Comparison of ENCODE assay signal across 23 cellular contexts in genomic region chr1:116918714-116919357, GRCh38.
"Had no signal": no experiment of that assay in that cellular context is flagged by ENCODE, and none has a peak within 500 bp of the region (broad histone marks: within the 10 kb centered on the region; RNA-seq: fewer than 3 reads in every experiment).

No MANE protein-coding gene starts in this region.

- H3K27me3 Mint-ChIP-seq: activated naive CD8-positive, alpha-beta T cell treated with anti-CD3 and anti-CD28 coated beads for 36 hours; stimulated activated naive CD8-positive, alpha-beta T cell treated with anti-CD3 and anti-CD28 coated beads, Interleukin-15, amount 100 ng/mL, for 72 hours had no signal

- H3K9me3 Mint-ChIP-seq: activated naive CD8-positive, alpha-beta T cell treated with anti-CD3 and anti-CD28 coated beads for 36 hours; activated T-cell treated with anti-CD3 and anti-CD28 coated beads, Interleukin-2, amount 50 U/mL, for 24 hours; activated T-helper 17 cell treated with anti-CD3 and anti-CD28 coated beads, Interleukin-2, amount 50 U/mL, for 72 hours; nephron progenitor cell; stimulated activated effector memory CD8-positive, alpha-beta T cell treated with anti-CD3 and anti-CD28 coated beads, Interleukin-12 subunit alpha, Interleukin-12 subunit beta, amount 100 ng/mL, for 72 hours; stimulated activated naive CD8-positive, alpha-beta T cell treated with anti-CD3 and anti-CD28 coated beads, Interleukin-15, amount 100 ng/mL, for 72 hours had no signal

- H3K27ac ChIP-seq: esophagus muscularis mucosa, gastroesophageal sphincter, pancreas, psoas muscle, right lobe of liver, tibial nerve had no signal

- H3K27ac Mint-ChIP-seq: activated naive CD8-positive, alpha-beta T cell treated with anti-CD3 and anti-CD28 coated beads for 36 hours; activated T-cell treated with anti-CD3 and anti-CD28 coated beads, Interleukin-2, amount 50 U/mL, for 24 hours; activated T-helper 17 cell treated with anti-CD3 and anti-CD28 coated beads, Interleukin-2, amount 50 U/mL, for 72 hours; nephron progenitor cell; stimulated activated effector memory CD8-positive, alpha-beta T cell treated with anti-CD3 and anti-CD28 coated beads, Interleukin-12 subunit alpha, Interleukin-12 subunit beta, amount 100 ng/mL, for 72 hours had no signal

- H3K9me3 ChIP-seq: esophagus muscularis mucosa, gastroesophageal sphincter, heart left ventricle, mucosa of descending colon, pancreas, psoas muscle, right lobe of liver, tibial nerve had no signal

- H3K27me3 ChIP-seq: esophagus muscularis mucosa, gastroesophageal sphincter, heart left ventricle, pancreas, right lobe of liver, tibial nerve had no signal

- H3K4me3 Mint-ChIP-seq: activated naive CD8-positive, alpha-beta T cell treated with anti-CD3 and anti-CD28 coated beads for 36 hours; activated T-cell treated with anti-CD3 and anti-CD28 coated beads, Interleukin-2, amount 50 U/mL, for 24 hours; activated T-helper 17 cell treated with anti-CD3 and anti-CD28 coated beads, Interleukin-2, amount 50 U/mL, for 72 hours; nephron progenitor cell; stimulated activated effector memory CD8-positive, alpha-beta T cell treated with anti-CD3 and anti-CD28 coated beads, Interleukin-12 subunit alpha, Interleukin-12 subunit beta, amount 100 ng/mL, for 72 hours; stimulated activated naive CD8-positive, alpha-beta T cell treated with anti-CD3 and anti-CD28 coated beads, Interleukin-15, amount 100 ng/mL, for 72 hours had no signal

- H3K4me1 Mint-ChIP-seq: activated naive CD8-positive, alpha-beta T cell treated with anti-CD3 and anti-CD28 coated beads for 36 hours; stimulated activated effector memory CD8-positive, alpha-beta T cell treated with anti-CD3 and anti-CD28 coated beads, Interleukin-12 subunit alpha, Interleukin-12 subunit beta, amount 100 ng/mL, for 72 hours had no signal

- ATAC-seq: activated T-helper 17 cell treated with anti-CD3 and anti-CD28 coated beads, Interleukin-2, amount 50 U/mL, for 72 hours; gastroesophageal sphincter; heart left ventricle; mucosa of descending colon; psoas muscle; right lobe of liver; stimulated activated naive CD8-positive, alpha-beta T cell treated with anti-CD3 and anti-CD28 coated beads, Interleukin-15, amount 100 ng/mL, for 72 hours had no signal

- H3K4me1 ChIP-seq: psoas muscle, tibial nerve had no signal

- H3K36me3 Mint-ChIP-seq: activated naive CD8-positive, alpha-beta T cell treated with anti-CD3 and anti-CD28 coated beads for 36 hours; stimulated activated effector memory CD8-positive, alpha-beta T cell treated with anti-CD3 and anti-CD28 coated beads, Interleukin-12 subunit alpha, Interleukin-12 subunit beta, amount 100 ng/mL, for 72 hours had no signal

- DNase-seq: activated CD4-positive, alpha-beta T cell treated with anti-CD3 and anti-CD28 coated beads for 1 hour; activated CD4-positive, alpha-beta T cell treated with anti-CD3 and anti-CD28 coated beads, Interleukin-2, amount 50 U/mL, for 1 hour; activated naive CD4-positive, alpha-beta T cell; activated naive CD8-positive, alpha-beta T cell treated with anti-CD3 and anti-CD28 coated beads for 36 hours; activated T-cell treated with anti-CD3 and anti-CD28 coated beads, Interleukin-2, amount 50 U/mL, for 24 hours; cerebellar nuclear complex; cortex of kidney; heart left ventricle; left colon; mesenchymal stem cell; mucosa of descending colon; nephron progenitor cell; pancreas; psoas muscle; right lobe of liver; stimulated activated CD4-positive, alpha-beta T cell treated with anti-CD3 and anti-CD28 coated beads, Interleukin-2, amount 100 ng/mL, for 24 hours; stimulated activated naive CD8-positive, alpha-beta T cell treated with anti-CD3 and anti-CD28 coated beads, Interleukin-15, amount 100 ng/mL, for 72 hours; T-helper 9 cell had no signal

- H3K36me3 ChIP-seq: esophagus muscularis mucosa, gastroesophageal sphincter, pancreas, right lobe of liver, tibial nerve had no signal

- H3K4me3 ChIP-seq: esophagus muscularis mucosa, gastroesophageal sphincter, heart left ventricle, mucosa of descending colon, pancreas, psoas muscle, right lobe of liver, tibial nerve had no signal
